2 cellular contexts compared by ENCODE assay signal in the genomic region with DNA sequence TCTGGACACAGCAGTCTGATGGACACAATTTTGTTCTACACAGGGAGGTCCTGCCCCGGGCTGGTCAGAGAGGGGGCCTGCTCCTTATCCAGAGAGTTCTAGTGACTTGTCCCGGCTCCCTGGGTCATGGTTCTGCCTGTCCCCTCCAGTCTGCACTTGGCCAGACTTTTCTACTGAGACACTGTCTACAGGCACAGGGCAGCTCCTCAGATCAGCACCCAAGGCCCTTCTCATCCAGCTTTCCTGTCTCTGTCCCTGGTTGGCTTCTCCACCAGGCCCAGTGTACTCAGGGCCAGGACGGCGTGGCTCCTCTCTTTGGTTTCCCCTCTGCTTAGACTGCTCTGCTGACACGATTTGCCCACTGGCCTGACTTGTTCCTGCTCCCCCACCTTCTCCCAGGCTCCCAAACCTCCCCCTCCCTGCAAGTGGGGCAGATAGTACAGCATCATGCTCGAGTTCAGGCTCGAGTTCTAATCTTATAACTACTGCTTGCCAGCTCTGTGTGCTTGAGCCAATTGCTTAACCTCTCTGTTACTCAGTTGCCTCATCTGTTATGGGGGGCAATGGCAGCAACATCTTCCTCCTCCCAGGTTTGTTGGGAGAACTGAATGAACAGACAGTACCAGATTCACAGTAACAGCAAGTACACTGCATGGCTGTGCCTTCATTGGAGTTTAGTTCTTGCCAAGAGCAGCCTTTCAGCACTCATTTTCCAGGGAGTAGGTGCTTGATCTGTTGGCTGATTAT.
TF ChIP-seq lines count a peak whose summit lies in the region.

No MANE protein-coding gene starts in this region.

TF ChIP-seq in HepG2, 621 proteins besides CTCF, POLR2A, EP300 and RAD21:
- TF ChIP-seq, protein P1, sequence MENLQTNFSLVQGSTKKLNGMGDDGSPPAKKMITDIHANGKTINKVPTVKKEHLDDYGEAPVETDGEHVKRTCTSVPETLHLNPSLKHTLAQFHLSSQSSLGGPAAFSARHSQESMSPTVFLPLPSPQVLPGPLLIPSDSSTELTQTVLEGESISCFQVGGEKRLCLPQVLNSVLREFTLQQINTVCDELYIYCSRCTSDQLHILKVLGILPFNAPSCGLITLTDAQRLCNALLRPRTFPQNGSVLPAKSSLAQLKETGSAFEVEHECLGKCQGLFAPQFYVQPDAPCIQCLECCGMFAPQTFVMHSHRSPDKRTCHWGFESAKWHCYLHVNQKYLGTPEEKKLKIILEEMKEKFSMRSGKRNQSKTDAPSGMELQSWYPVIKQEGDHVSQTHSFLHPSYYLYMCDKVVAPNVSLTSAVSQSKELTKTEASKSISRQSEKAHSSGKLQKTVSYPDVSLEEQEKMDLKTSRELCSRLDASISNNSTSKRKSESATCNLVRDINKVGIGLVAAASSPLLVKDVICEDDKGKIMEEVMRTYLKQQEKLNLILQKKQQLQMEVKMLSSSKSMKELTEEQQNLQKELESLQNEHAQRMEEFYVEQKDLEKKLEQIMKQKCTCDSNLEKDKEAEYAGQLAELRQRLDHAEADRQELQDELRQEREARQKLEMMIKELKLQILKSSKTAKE (CRISPR knock-in tag; IDR thresholded peaks at IDR 0.05; ENCODE audit: borderline replicate concordance): no peak
- peak; percentile 44 for TF ChIP-seq ZNF768 (CRISPR knock-in tag; IDR thresholded peaks at IDR 0.05)

TF ChIP-seq in H1, 55 proteins besides CTCF, POLR2A, EP300 and RAD21:
- TF ChIP-seq TAF1 (IDR thresholded peaks at IDR 0.05; ENCODE audit: low read depth, low read length): no peak
- TF ChIP-seq SUZ12 (IDR thresholded peaks at IDR 0.05; ENCODE audit: low read length): peak; percentile 7; the same call in 1 of the 2 replicates
- no peak for TF ChIP-seq ASH2L (IDR thresholded peaks at IDR 0.05; ENCODE audit: low read length)
